Comparison of ENCODE assay signal across 1 cellular context in the genomic region with DNA sequence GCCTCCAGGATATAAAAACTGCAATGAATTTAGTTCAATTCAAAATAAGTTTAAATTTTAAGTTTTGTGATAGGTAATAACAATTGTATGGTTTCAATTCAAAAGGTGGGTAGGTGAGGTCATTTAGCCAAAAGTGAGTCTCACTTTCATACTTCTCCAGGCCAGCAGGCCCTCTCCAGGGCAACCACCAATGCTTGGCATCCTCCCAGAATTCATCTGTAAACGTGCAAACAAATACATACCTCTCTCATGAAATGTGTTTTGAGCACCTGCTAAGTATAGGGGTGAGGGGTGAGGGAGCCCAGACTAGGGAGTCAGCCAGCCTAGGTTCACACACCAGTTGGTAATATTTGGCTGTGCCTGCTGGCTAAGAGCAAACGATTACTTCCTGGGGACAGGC.
TF ChIP-seq lines count a peak whose summit lies in the region.

No MANE protein-coding gene starts in this region.

TF ChIP-seq in GM12878, 131 proteins besides CTCF, POLR2A, EP300 and RAD21:
- TF ChIP-seq, protein P1, sequence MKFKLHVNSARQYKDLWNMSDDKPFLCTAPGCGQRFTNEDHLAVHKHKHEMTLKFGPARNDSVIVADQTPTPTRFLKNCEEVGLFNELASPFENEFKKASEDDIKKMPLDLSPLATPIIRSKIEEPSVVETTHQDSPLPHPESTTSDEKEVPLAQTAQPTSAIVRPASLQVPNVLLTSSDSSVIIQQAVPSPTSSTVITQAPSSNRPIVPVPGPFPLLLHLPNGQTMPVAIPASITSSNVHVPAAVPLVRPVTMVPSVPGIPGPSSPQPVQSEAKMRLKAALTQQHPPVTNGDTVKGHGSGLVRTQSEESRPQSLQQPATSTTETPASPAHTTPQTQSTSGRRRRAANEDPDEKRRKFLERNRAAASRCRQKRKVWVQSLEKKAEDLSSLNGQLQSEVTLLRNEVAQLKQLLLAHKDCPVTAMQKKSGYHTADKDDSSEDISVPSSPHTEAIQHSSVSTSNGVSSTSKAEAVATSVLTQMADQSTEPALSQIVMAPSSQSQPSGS (IDR thresholded peaks at IDR 0.05; ENCODE audit: low read length), result 0 out of 2 replicates have a peak, but pooled peaks have one; percentile 11
- TF ChIP-seq ATF7 (IDR thresholded peaks at IDR 0.05; ENCODE audit: low read depth) (peak; percentile 29; the same call in 1 of the 2 replicates), BHLHE40 (IDR thresholded peaks at IDR 0.05; ENCODE audit: borderline replicate concordance in 1 of 2, low read depth in 2 of 2, low read length in 1 of 2) (peak in 1 of 2 experiments; percentile 28; a peak in 2 of 4 replicates), RUNX3 (IDR thresholded peaks at IDR 0.05; ENCODE audit: low read length) (peak; percentile 29; the same call in 1 of the 2 replicates)
- TF ChIP-seq, protein P2, sequence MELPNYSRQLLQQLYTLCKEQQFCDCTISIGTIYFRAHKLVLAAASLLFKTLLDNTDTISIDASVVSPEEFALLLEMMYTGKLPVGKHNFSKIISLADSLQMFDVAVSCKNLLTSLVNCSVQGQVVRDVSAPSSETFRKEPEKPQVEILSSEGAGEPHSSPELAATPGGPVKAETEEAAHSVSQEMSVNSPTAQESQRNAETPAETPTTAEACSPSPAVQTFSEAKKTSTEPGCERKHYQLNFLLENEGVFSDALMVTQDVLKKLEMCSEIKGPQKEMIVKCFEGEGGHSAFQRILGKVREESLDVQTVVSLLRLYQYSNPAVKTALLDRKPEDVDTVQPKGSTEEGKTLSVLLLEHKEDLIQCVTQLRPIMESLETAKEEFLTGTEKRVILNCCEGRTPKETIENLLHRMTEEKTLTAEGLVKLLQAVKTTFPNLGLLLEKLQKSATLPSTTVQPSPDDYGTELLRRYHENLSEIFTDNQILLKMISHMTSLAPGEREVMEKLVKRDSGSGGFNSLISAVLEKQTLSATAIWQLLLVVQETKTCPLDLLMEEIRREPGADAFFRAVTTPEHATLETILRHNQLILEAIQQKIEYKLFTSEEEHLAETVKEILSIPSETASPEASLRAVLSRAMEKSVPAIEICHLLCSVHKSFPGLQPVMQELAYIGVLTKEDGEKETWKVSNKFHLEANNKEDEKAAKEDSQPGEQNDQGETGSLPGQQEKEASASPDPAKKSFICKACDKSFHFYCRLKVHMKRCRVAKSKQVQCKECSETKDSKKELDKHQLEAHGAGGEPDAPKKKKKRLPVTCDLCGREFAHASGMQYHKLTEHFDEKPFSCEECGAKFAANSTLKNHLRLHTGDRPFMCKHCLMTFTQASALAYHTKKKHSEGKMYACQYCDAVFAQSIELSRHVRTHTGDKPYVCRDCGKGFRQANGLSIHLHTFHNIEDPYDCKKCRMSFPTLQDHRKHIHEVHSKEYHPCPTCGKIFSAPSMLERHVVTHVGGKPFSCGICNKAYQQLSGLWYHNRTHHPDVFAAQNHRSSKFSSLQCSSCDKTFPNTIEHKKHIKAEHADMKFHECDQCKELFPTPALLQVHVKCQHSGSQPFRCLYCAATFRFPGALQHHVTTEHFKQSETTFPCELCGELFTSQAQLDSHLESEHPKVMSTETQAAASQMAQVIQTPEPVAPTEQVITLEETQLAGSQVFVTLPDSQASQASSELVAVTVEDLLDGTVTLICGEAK (IDR thresholded peaks at IDR 0.05; ENCODE audit: borderline replicate concordance), result no peak
- TF ChIP-seq, protein P3, sequence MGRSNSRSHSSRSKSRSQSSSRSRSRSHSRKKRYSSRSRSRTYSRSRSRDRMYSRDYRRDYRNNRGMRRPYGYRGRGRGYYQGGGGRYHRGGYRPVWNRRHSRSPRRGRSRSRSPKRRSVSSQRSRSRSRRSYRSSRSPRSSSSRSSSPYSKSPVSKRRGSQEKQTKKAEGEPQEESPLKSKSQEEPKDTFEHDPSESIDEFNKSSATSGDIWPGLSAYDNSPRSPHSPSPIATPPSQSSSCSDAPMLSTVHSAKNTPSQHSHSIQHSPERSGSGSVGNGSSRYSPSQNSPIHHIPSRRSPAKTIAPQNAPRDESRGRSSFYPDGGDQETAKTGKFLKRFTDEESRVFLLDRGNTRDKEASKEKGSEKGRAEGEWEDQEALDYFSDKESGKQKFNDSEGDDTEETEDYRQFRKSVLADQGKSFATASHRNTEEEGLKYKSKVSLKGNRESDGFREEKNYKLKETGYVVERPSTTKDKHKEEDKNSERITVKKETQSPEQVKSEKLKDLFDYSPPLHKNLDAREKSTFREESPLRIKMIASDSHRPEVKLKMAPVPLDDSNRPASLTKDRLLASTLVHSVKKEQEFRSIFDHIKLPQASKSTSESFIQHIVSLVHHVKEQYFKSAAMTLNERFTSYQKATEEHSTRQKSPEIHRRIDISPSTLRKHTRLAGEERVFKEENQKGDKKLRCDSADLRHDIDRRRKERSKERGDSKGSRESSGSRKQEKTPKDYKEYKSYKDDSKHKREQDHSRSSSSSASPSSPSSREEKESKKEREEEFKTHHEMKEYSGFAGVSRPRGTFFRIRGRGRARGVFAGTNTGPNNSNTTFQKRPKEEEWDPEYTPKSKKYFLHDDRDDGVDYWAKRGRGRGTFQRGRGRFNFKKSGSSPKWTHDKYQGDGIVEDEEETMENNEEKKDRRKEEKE (IDR thresholded peaks at IDR 0.05), result no peak
